ENCODE assay signal across 27 cellular contexts in the genomic region with DNA sequence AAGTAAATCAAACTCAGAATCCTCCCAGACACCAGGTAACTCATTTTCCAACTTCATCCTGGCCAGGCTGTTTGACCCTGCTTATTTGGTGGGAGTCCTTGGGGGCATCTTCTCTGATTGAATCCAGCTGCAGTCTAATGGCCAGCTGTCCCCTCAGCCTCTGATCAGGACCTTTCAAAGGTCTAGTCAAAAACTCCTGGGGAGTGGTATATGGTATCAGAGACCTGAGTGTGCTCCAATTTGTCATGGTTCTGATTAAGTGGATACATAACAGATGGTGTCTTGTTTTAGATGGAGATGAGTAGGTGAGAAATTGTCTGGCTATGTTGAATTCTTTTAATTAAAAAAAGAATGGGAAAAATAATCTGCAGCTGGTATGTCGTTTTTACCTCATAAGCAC.
"Had no signal": no experiment of that assay in that cellular context is flagged by ENCODE, and none has a peak within 500 bp of the region (broad histone marks: within the 10 kb centered on the region; RNA-seq: fewer than 3 reads in every experiment).

No MANE protein-coding gene starts in this region.

- H3K27ac ChIP-seq: adrenal gland, body of pancreas, colonic mucosa, epithelial cell of prostate, esophagus squamous epithelium had no signal

- H3K36me3 ChIP-seq: adrenal gland, colonic mucosa, esophagus squamous epithelium had no signal

- DNase-seq: activated CD4-positive, alpha-beta memory T cell treated with anti-CD3 and anti-CD28 coated beads for 36 hours; activated CD4-positive, alpha-beta T cell treated with anti-CD3 and anti-CD28 coated beads for 36 hours; activated CD4-positive, alpha-beta T cell treated with anti-CD3 and anti-CD28 coated beads, Interleukin-2, amount 10 ng/mL, durations not matched to agents 24 days and 14 days; activated CD4-positive, CD25-positive, alpha-beta regulatory T cell; activated CD4-positive, CD25-positive, alpha-beta regulatory T cell treated with anti-CD3 and anti-CD28 coated beads, Interleukin-2, amount 50 U/mL, for 72 hours; activated CD8-positive, alpha-beta memory T cell treated with anti-CD3 and anti-CD28 coated beads, Interleukin-2, amount 10 ng/mL, durations not matched to agents 7 days and 5 days; activated CD8-positive, alpha-beta memory T cell treated with anti-CD3 and anti-CD28 coated beads, Interleukin-2, amount 50 U/mL, for 4 hours; activated CD8-positive, alpha-beta T cell treated with anti-CD3 and anti-CD28 coated beads, Interleukin-2, amount 10 ng/mL, durations not matched to agents 7 days and 5 days; activated effector memory CD4-positive, alpha-beta T cell treated with anti-CD3 and anti-CD28 coated beads, Interleukin-2, amount 50 U/mL, for 16 hours; activated naive CD4-positive, alpha-beta T cell treated with anti-CD3 and anti-CD28 coated beads for 36 hours; activated naive CD8-positive, alpha-beta T cell treated with anti-CD3 and anti-CD28 coated beads for 36 hours; activated naive CD8-positive, alpha-beta T cell treated with anti-CD3 and anti-CD28 coated beads, Interleukin-2, amount 50 U/mL, for 24 hours; activated T-cell treated with anti-CD3 and anti-CD28 coated beads, Interleukin-2, amount 50 U/mL, for 1 hour; activated T-cell treated with anti-CD3 and anti-CD28 coated beads, Interleukin-2, amount 50 U/mL, for 48 hours; adrenal gland; amygdala; aorta; body of pancreas; caudate nucleus; colonic mucosa; effector CD8-positive, alpha-beta T cell; esophagus squamous epithelium; foreskin fibroblast; head of caudate nucleus; T-helper 17 cell; T1000 had no signal

- H3K4me3 ChIP-seq: adrenal gland, body of pancreas, colonic mucosa, esophagus squamous epithelium had no signal

- H3K27me3 ChIP-seq: adrenal gland, body of pancreas, colonic mucosa, esophagus squamous epithelium had no signal

- H3K4me1 ChIP-seq: adrenal gland, body of pancreas, colonic mucosa had no signal
